ENCODE assay signal across 9 cellular contexts in the genomic region with DNA sequence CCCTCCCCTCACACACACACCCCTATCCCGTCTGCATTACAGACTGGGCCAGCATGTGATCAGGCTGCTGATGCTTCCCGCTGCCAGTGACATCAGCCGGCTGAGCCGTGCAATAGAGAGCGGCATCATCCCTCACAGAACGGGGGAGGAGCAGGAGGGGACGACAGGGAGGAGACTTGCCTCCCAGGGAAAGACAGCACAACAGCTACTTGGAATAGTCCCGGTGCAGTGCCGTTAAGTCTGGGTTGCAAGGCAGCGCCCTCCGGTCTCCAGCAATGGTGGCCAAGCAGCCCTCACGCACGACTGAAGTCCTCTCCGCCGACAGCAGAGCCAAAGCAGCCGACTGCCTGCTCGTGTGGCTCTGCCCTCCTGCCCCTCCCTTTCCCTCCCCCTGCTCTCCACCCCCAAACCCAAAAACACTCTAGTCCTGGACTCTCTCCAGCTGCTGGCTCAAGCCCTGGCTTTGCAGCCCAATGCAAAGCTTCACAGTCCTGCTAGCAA. TPM values are rescaled to one million over a fixed set of nuclear protein-coding genes. Genes with fewer than 3 reads are reported as not detected.
DNase-seq lines count a peak whose midpoint lies in the region; ATAC-seq and TF ChIP-seq lines count a peak whose summit lies in the region.
"Had no signal": no experiment of that assay in that cellular context is flagged by ENCODE, and none has a peak within 500 bp of the region (broad histone marks: within the 10 kb centered on the region; RNA-seq: fewer than 3 reads in every experiment).

No MANE protein-coding gene starts in this region.

- POLR2A ChIA-PET in naive thymus-derived CD8-positive, alpha-beta T cell (lab: Charles Lee): no interaction called here

- H4K5ac ChIP-seq in mesendoderm (ENCODE audit: low read length): no peak overlapping the region

- peak; percentile 70 for DNase-seq in EL
- peak; percentile 59 to 84 for DNase-seq in NCI-H446 (lab: John Stamatoyannopoulos, UW)
- DNase-seq in epithelial cell of esophagus (ENCODE audit: low read depth): peak; percentile 22
- peak; percentile 87 for DNase-seq in mesendoderm
- DNase-seq in upper lobe of left lung: peak; percentile 41 to 50
- DNase-seq in effector memory CD4-positive, alpha-beta T cell: no peak
- DNase-seq in naive thymus-derived CD8-positive, alpha-beta T cell: no peak
- DNase-seq: naive B cell had no signal

- no peak overlapping the region for H3K4me3 ChIP-seq in epithelial cell of esophagus (ENCODE audit: low read length)
- no peak overlapping the region for H3K4me3 ChIP-seq in mesendoderm (ENCODE audit: low read length)
- H3K4me3 ChIP-seq in upper lobe of left lung: peak overlapping the region in 3 of 4 donors; percentile 17 to 40 (median 39)
- H3K4me3 ChIP-seq in effector memory CD4-positive, alpha-beta T cell (ENCODE audit: insufficient read depth, low read depth, low read length, poor library complexity, severe bottlenecking): no peak overlapping the region

- peaks cover 5% of the 10 kb centered on the region for H3K4me1 ChIP-seq in mesendoderm (ENCODE audit: control insufficient read depth, low read depth, low read length)
- H3K4me1 ChIP-seq in upper lobe of left lung: peaks cover 0 to 13% (median 9%) of the 10 kb centered on the region in 4 donors
- no peaks in the 10 kb centered on the region for H3K4me1 ChIP-seq in effector memory CD4-positive, alpha-beta T cell (ENCODE audit: control insufficient read depth, insufficient read depth, low read length, poor library complexity, severe bottlenecking)

- no peak overlapping the region for H2BK15ac ChIP-seq in mesendoderm (replicated peaks; ENCODE audit: low read depth)

- no CpG with 5 or more reads among the region's 17 CpGs for WGBS in mesendoderm (ENCODE audit: extremely low coverage, insufficient coverage, low lambda C conversion rate)
- WGBS in upper lobe of left lung, 2 donors: 3% methylated on average over 6 to 17 of the region's 17 CpGs

- H2BK5ac ChIP-seq in mesendoderm (ENCODE audit: low read length): no peak overlapping the region

- no peak overlapping the region for H3K18ac ChIP-seq in mesendoderm (ENCODE audit: low read length)

- peak overlapping the region; percentile 34 for H3K4me2 ChIP-seq in mesendoderm (ENCODE audit: low read length)

- TF ChIP-seq CTCF in epithelial cell of esophagus (IDR thresholded peaks at IDR 0.05; ENCODE audit: insufficient read depth, low read depth, low read length, missing control alignments) (no peak), upper lobe of left lung (IDR thresholded peaks at IDR 0.05) (no peak)

- H3K27ac Mint-ChIP-seq in naive thymus-derived CD8-positive, alpha-beta T cell: no peak overlapping the region

- no peaks in the 10 kb centered on the region for H3K9me3 ChIP-seq in upper lobe of left lung
- H3K9me3 ChIP-seq in effector memory CD4-positive, alpha-beta T cell (ENCODE audit: control insufficient read depth, low read length): no peaks in the 10 kb centered on the region

- peaks cover 9 to 24% (median 14%) of the 10 kb centered on the region in 5 donors for H3K27me3 Mint-ChIP-seq in naive thymus-derived CD8-positive, alpha-beta T cell

- TF ChIP-seq POLR2A in upper lobe of left lung (IDR thresholded peaks at IDR 0.05): no peak

- TF ChIP-seq EP300 in upper lobe of left lung (IDR thresholded peaks at IDR 0.05): no peak

- H3K56ac ChIP-seq in mesendoderm (ENCODE audit: low read length): peak overlapping the region; percentile 74

- no peaks in the 10 kb centered on the region for H3K27me3 ChIP-seq in mesendoderm (ENCODE audit: insufficient read depth, low read length, poor library complexity)
- no peaks in the 10 kb centered on the region for H3K27me3 ChIP-seq in upper lobe of left lung
- H3K27me3 ChIP-seq in effector memory CD4-positive, alpha-beta T cell (replicated peaks; ENCODE audit: control insufficient read depth, insufficient read depth, low read length, poor library complexity, severe bottlenecking): no peaks in the 10 kb centered on the region

- H3K9ac ChIP-seq in mesendoderm (ENCODE audit: low read length): peak overlapping the region; percentile 44

- no peak overlapping the region for H2AK5ac ChIP-seq in mesendoderm (ENCODE audit: low read length)

- H3K4ac ChIP-seq in mesendoderm (ENCODE audit: low read depth, low read length): no peak overlapping the region

- peak; percentile 76 to 93 for ATAC-seq in upper lobe of left lung (ENCODE audit: low FRiP score in 2 of 2)
- ATAC-seq in HG02852 (IDR thresholded peaks at IDR 0.05; ENCODE audit: unreplicated experiment): no peak
- no peak for ATAC-seq in naive thymus-derived CD8-positive, alpha-beta T cell

- no peak overlapping the region for H4K8ac ChIP-seq in mesendoderm (ENCODE audit: low read depth, low read length)

- no peak overlapping the region for H3K23ac ChIP-seq in mesendoderm (ENCODE audit: low read length)

- H3K27ac ChIP-seq in mesendoderm (ENCODE audit: low read depth, low read length) (no peak overlapping the region), upper lobe of left lung (peak overlapping the region in 2 of 4 donors; percentile 30 to 44)
- no peak overlapping the region for H3K27ac ChIP-seq in effector memory CD4-positive, alpha-beta T cell (ENCODE audit: insufficient read depth, low read length, poor library complexity, severe bottlenecking)

- H3K4me3 Mint-ChIP-seq in naive thymus-derived CD8-positive, alpha-beta T cell: peak overlapping the region in 4 of 10 donors; percentile 29 to 41 (median 35)

- no peak overlapping the region for H2BK120ac ChIP-seq in mesendoderm (ENCODE audit: low read depth, low read length)

- H3K4me1 Mint-ChIP-seq in naive thymus-derived CD8-positive, alpha-beta T cell: peaks cover 0 to 5% (median 1%) of the 10 kb centered on the region in 4 donors

- H3K36me3 ChIP-seq in mesendoderm (ENCODE audit: control insufficient read depth, insufficient read depth, low read length) (no peaks in the 10 kb centered on the region), upper lobe of left lung (no peaks in the 10 kb centered on the region)
- no peaks in the 10 kb centered on the region for H3K36me3 ChIP-seq in effector memory CD4-positive, alpha-beta T cell (ENCODE audit: control insufficient read depth, insufficient read depth, low read length)

- H3K79me2 ChIP-seq in mesendoderm (ENCODE audit: control insufficient read depth, insufficient read depth, low read length): no peaks in the 10 kb centered on the region

- H3K36me3 Mint-ChIP-seq in naive thymus-derived CD8-positive, alpha-beta T cell: peaks cover 0 to 4% (median 4%) of the 10 kb centered on the region in 3 donors
- H3K36me3 Mint-ChIP-seq: naive B cell had no signal

- no peaks in the 10 kb centered on the region for H3K79me1 ChIP-seq in mesendoderm (ENCODE audit: low read length)

- no peaks in the 10 kb centered on the region for H3K9me3 Mint-ChIP-seq in naive thymus-derived CD8-positive, alpha-beta T cell
- H3K9me3 Mint-ChIP-seq: naive B cell had no signal

RNA-seq across cellular contexts. Expression of a gene that starts 31.5 kb away (rescaled TPM):
- 4,887 TPM for polyA plus RNA-seq in mesendoderm (2013, experiment 1 of 2)
- 4,912 TPM for polyA plus RNA-seq in mesendoderm (2013, experiment 2 of 2)
- 1,000 to 10,000 TPM in 4 of 6 donors, 100 to 1,000 TPM in 2; 299 to 1,601 (median 1,108) TPM for total RNA-seq in upper lobe of left lung
- total RNA-seq in naive thymus-derived CD8-positive, alpha-beta T cell: 1,000 to 10,000 TPM; 2,010 to 2,058 TPM
- 1,000 to 10,000 TPM; 1,585 to 2,201 (median 1,988) TPM for polyA plus RNA-seq in naive thymus-derived CD8-positive, alpha-beta T cell

Comparison
In these comparisons a context has a peak if more than half of its experiments do, and no peak if none do; other contexts are left out.
1. DNase-seq: peak in EL (single experiment), NCI-H446 (2 of 2), epithelial cell of esophagus (single experiment), mesendoderm (single experiment) and upper lobe of left lung (2 of 2); none in effector memory CD4-positive, alpha-beta T cell (0 of 3) and naive thymus-derived CD8-positive, alpha-beta T cell (0 of 10).
2. H3K4me3 ChIP-seq: peak in upper lobe of left lung (3 of 4); none in epithelial cell of esophagus (single experiment), mesendoderm (single experiment) and effector memory CD4-positive, alpha-beta T cell (single experiment).
3. ATAC-seq: peak in upper lobe of left lung (2 of 2); none in HG02852 (single experiment) and naive thymus-derived CD8-positive, alpha-beta T cell (0 of 2).